Comparison of ENCODE assay signal across 2 cellular contexts in genomic region chr11:30192620-30193019, GRCh38.
TF ChIP-seq lines count a peak whose summit lies in the region.

No MANE protein-coding gene starts in this region.

TF ChIP-seq in SK-N-SH treated with all-trans-retinoic acid at 6 μM for 48 hours, 23 proteins besides CTCF, POLR2A, EP300 and RAD21 (continued from another document):
- TF ChIP-seq ZC3H10 (CRISPR knock-in tag; IDR thresholded peaks at IDR 0.05) = no peak
- no peak for TF ChIP-seq RARB (CRISPR knock-in tag; IDR thresholded peaks at IDR 0.05)
- TF ChIP-seq OSR1 (CRISPR knock-in tag; IDR thresholded peaks at IDR 0.05) = no peak
- TF ChIP-seq CREB5 (CRISPR knock-in tag; IDR thresholded peaks at IDR 0.05; ENCODE audit: low read depth) = no peak

TF ChIP-seq in SK-N-SH, 30 proteins besides CTCF, POLR2A, EP300 and RAD21 (continued from another document):
- TF ChIP-seq PBX3 (IDR thresholded peaks at IDR 0.05) (no peak), SMC3 (IDR thresholded peaks at IDR 0.05; ENCODE audit: low read depth, low read length) (no peak), RCOR1 (IDR thresholded peaks at IDR 0.05; ENCODE audit: low read length) (no peak), POLR2AphosphoS5 (IDR thresholded peaks at IDR 0.05; ENCODE audit: low read depth, low read length) (no peak), USF1 (IDR thresholded peaks at IDR 0.05; ENCODE audit: borderline replicate concordance, low read depth) (no peak), RFX5 (IDR thresholded peaks at IDR 0.05; ENCODE audit: low read length) (no peak), NFIC (IDR thresholded peaks at IDR 0.05; ENCODE audit: borderline replicate concordance) (no peak), ELF1 (IDR thresholded peaks at IDR 0.05) (no peak), GATA2 (CRISPR knock-in tag; IDR thresholded peaks at IDR 0.05) (no peak)
